ENCODE assay signal across 25 cellular contexts in genomic region chr5:128682669-128683068, GRCh38.
"Had no signal": no experiment of that assay in that cellular context is flagged by ENCODE, and none has a peak within 500 bp of the region (broad histone marks: within the 10 kb centered on the region; RNA-seq: fewer than 3 reads in every experiment).

No MANE protein-coding gene starts in this region.

- DNase-seq: activated CD4-positive, alpha-beta memory T cell treated with anti-CD3 and anti-CD28 coated beads for 36 hours; activated CD4-positive, alpha-beta T cell treated with anti-CD3 and anti-CD28 coated beads for 48 hours; activated CD4-positive, CD25-positive, alpha-beta regulatory T cell treated with anti-CD3 and anti-CD28 coated beads, Interleukin-2, amount 50 U/mL, for 72 hours; activated CD8-positive, alpha-beta memory T cell treated with anti-CD3 and anti-CD28 coated beads for 24 hours; activated effector memory CD4-positive, alpha-beta T cell treated with anti-CD3 and anti-CD28 coated beads, Interleukin-2, amount 50 U/mL, for 16 hours; activated naive CD4-positive, alpha-beta T cell treated with Interleukin-2 at 50 U/mL for 16 hours; activated naive CD8-positive, alpha-beta T cell treated with anti-CD3 and anti-CD28 coated beads, Interleukin-2, amount 50 U/mL, for 24 hours; activated T-cell treated with anti-CD3 and anti-CD28 coated beads, Interleukin-2, amount 50 U/mL, for 4 hours; amygdala; colonic mucosa; NCI-H1048; NCI-H1930; NCI-H2107; NCI-H2171 treated with DMSO at 0.1 percent for 48 hours; NCI-H526 treated with DMSO at 0.1 percent for 48 hours; NCI-H82; Peyer's patch; Right ventricle myocardium superior; SJCRH30; SK-N-SH; T-helper 1 cell had no signal

- H3K9me3 Mint-ChIP-seq: activated CD4-positive, alpha-beta memory T cell treated with anti-CD3 and anti-CD28 coated beads for 36 hours; activated naive CD4-positive, alpha-beta T cell treated with anti-CD3 and anti-CD28 coated beads, Interleukin-2, amount 50 U/mL, for 72 hours; activated naive CD8-positive, alpha-beta T cell treated with anti-CD3 and anti-CD28 coated beads, Interleukin-2, amount 50 U/mL, for 24 hours; brain had no signal

- H3K4me3 ChIP-seq: cardiac muscle cell, colonic mucosa, Peyer's patch, SJCRH30 had no signal

- H3K4me3 Mint-ChIP-seq: activated CD4-positive, alpha-beta memory T cell treated with anti-CD3 and anti-CD28 coated beads for 36 hours; activated naive CD8-positive, alpha-beta T cell treated with anti-CD3 and anti-CD28 coated beads, Interleukin-2, amount 50 U/mL, for 24 hours; activated T-cell treated with anti-CD3 and anti-CD28 coated beads, Interleukin-2, amount 50 U/mL, for 4 hours; brain had no signal

- H3K27ac ChIP-seq: cardiac muscle cell, colonic mucosa, Peyer's patch, RWPE1, SJCRH30 had no signal

- H3K36me3 ChIP-seq: cardiac muscle cell, colonic mucosa, Peyer's patch, SJCRH30 had no signal

- H3K27ac Mint-ChIP-seq: activated CD4-positive, alpha-beta memory T cell treated with anti-CD3 and anti-CD28 coated beads for 36 hours; activated naive CD4-positive, alpha-beta T cell treated with anti-CD3 and anti-CD28 coated beads, Interleukin-2, amount 50 U/mL, for 72 hours; activated naive CD8-positive, alpha-beta T cell treated with anti-CD3 and anti-CD28 coated beads, Interleukin-2, amount 50 U/mL, for 24 hours had no signal

- H3K4me1 ChIP-seq: colonic mucosa, Peyer's patch, SJCRH30 had no signal

- H3K27me3 ChIP-seq: cardiac muscle cell, colonic mucosa, Peyer's patch, SJCRH30 had no signal

- H3K4me2 ChIP-seq: SK-N-SH had no signal

- H3K4me1 Mint-ChIP-seq: activated naive CD8-positive, alpha-beta T cell treated with anti-CD3 and anti-CD28 coated beads, Interleukin-2, amount 50 U/mL, for 24 hours had no signal

- ATAC-seq: activated naive CD4-positive, alpha-beta T cell treated with anti-CD3 and anti-CD28 coated beads, Interleukin-2, amount 50 U/mL, for 72 hours; activated naive CD8-positive, alpha-beta T cell treated with anti-CD3 and anti-CD28 coated beads, Interleukin-2, amount 50 U/mL, for 24 hours; activated T-cell treated with anti-CD3 and anti-CD28 coated beads, Interleukin-2, amount 50 U/mL, for 4 hours had no signal

- H3K27me3 Mint-ChIP-seq: activated CD4-positive, alpha-beta memory T cell treated with anti-CD3 and anti-CD28 coated beads for 36 hours; activated naive CD8-positive, alpha-beta T cell treated with anti-CD3 and anti-CD28 coated beads, Interleukin-2, amount 50 U/mL, for 24 hours; brain had no signal

- H3K9me2 ChIP-seq: SK-N-SH had no signal

- H3K9ac ChIP-seq: SK-N-SH had no signal

- H3K9me3 ChIP-seq: colonic mucosa, Peyer's patch, SJCRH30, SK-N-SH had no signal

- H3K36me3 Mint-ChIP-seq: activated CD4-positive, alpha-beta memory T cell treated with anti-CD3 and anti-CD28 coated beads for 36 hours; activated naive CD4-positive, alpha-beta T cell treated with anti-CD3 and anti-CD28 coated beads, Interleukin-2, amount 50 U/mL, for 72 hours; brain had no signal
